In genomic region chr1:175023043-175023921, GRCh38 we compare ENCODE assay signal across 8 cellular contexts. TPM values are rescaled to one million over a fixed set of nuclear protein-coding genes. Genes with fewer than 3 reads are reported as not detected.
DNase-seq lines count a peak whose midpoint lies in the region; ATAC-seq and TF ChIP-seq lines count a peak whose summit lies in the region.

TSS of gene MRPS14 (minus strand) at chr1:175023425. CDS start at chr1:175023408, 17 bp downstream.

- H3K4me3 Mint-ChIP-seq in T-helper 1 cell treated with Interleukin-12 subunit alpha and Interleukin-12 subunit beta and Interleukin-4 antibody, amounts not matched to agents 30 μg/mL and 1 μg/mL, for 36 hours: peak within 1 kb of the TSS; percentile 93
- peak within 1 kb of the TSS; percentile 96 for H3K4me3 Mint-ChIP-seq in progenitor cell of endocrine pancreas (ENCODE audit: low read depth)

- in situ Hi-C loops in GM13977 (cut with MboI; ENCODE audit: low pct_unique_long_range_greater_than_20kb, low sequenced_read_pairs, unreplicated experiment): loop anchor here (10.0 kb wide), 1 partner anchor 122 kb away; no protein-coding TSS in a partner anchor

- intact Hi-C loops in left ventricle myocardium inferior (cut with micrococcal nuclease): no loop called here

- DNase-seq in GM13977 (ENCODE audit: low spot score): peak; percentile 91
- DNase-seq in NCI-H1694 (lab: John Stamatoyannopoulos, UW): peak; percentile 98
- DNase-seq in amniotic stem cell (lab: John Stamatoyannopoulos, UW): peak; percentile 97
- DNase-seq in left ventricle myocardium inferior: peak; percentile 98
- DNase-seq in progenitor cell of endocrine pancreas (ENCODE audit: low spot score, unreplicated experiment): peak; percentile 96
- peak; percentile 99 for DNase-seq in ureter (ENCODE audit: low spot score)

- H3K27me3 Mint-ChIP-seq in T-helper 1 cell treated with Interleukin-12 subunit alpha and Interleukin-12 subunit beta and Interleukin-4 antibody, amounts not matched to agents 30 μg/mL and 1 μg/mL, for 36 hours (ENCODE audit: low read depth): no peaks in the 10 kb centered on the region
- no peaks in the 10 kb centered on the region for H3K27me3 Mint-ChIP-seq in progenitor cell of endocrine pancreas

- no peak for TF ChIP-seq CTCF in GM13977 (IDR thresholded peaks at IDR 0.05; ENCODE audit: extremely low read depth, insufficient read depth, missing control alignments)
- TF ChIP-seq CTCF in left ventricle myocardium inferior (IDR thresholded peaks at IDR 0.05; ENCODE audit: borderline replicate concordance): no peak
- no peak for TF ChIP-seq CTCF in progenitor cell of endocrine pancreas (IDR thresholded peaks at IDR 0.05; ENCODE audit: unreplicated experiment)

- H3K4me1 ChIP-seq in left ventricle myocardium inferior: peaks cover 30% of the 10 kb centered on the region

- no peaks in the 10 kb centered on the region for H3K9me3 ChIP-seq in left ventricle myocardium inferior (replicated peaks)

- H3K9me3 Mint-ChIP-seq in T-helper 1 cell treated with Interleukin-12 subunit alpha and Interleukin-12 subunit beta and Interleukin-4 antibody, amounts not matched to agents 30 μg/mL and 1 μg/mL, for 36 hours: no peaks in the 10 kb centered on the region
- H3K9me3 Mint-ChIP-seq in progenitor cell of endocrine pancreas (ENCODE audit: low read depth): no peaks in the 10 kb centered on the region

- peak; percentile 93 for ATAC-seq in HG02884 (IDR thresholded peaks at IDR 0.05; ENCODE audit: unreplicated experiment)

- H3K4me3 ChIP-seq in left ventricle myocardium inferior: peak within 1 kb of the TSS; percentile 92

- H3K27ac Mint-ChIP-seq in T-helper 1 cell treated with Interleukin-12 subunit alpha and Interleukin-12 subunit beta and Interleukin-4 antibody, amounts not matched to agents 30 μg/mL and 1 μg/mL, for 36 hours: peak within 1 kb of the TSS; percentile 85
- H3K27ac Mint-ChIP-seq in progenitor cell of endocrine pancreas: peak within 1 kb of the TSS; percentile 94

- H3K36me3 Mint-ChIP-seq in T-helper 1 cell treated with Interleukin-12 subunit alpha and Interleukin-12 subunit beta and Interleukin-4 antibody, amounts not matched to agents 30 μg/mL and 1 μg/mL, for 36 hours (ENCODE audit: low read depth): peaks cover 10% of the 10 kb centered on the region
- peaks cover 3% of the 10 kb centered on the region for H3K36me3 Mint-ChIP-seq in progenitor cell of endocrine pancreas (ENCODE audit: insufficient read depth)

- H3K4me1 Mint-ChIP-seq in T-helper 1 cell treated with Interleukin-12 subunit alpha and Interleukin-12 subunit beta and Interleukin-4 antibody, amounts not matched to agents 30 μg/mL and 1 μg/mL, for 36 hours (ENCODE audit: low read depth): peaks cover 23% of the 10 kb centered on the region
- peaks cover 6% of the 10 kb centered on the region for H3K4me1 Mint-ChIP-seq in progenitor cell of endocrine pancreas (ENCODE audit: low read depth)

- peaks cover 3% of the 10 kb centered on the region for H3K36me3 ChIP-seq in left ventricle myocardium inferior

- H3K27ac ChIP-seq in left ventricle myocardium inferior (replicated peaks): peak within 1 kb of the TSS; percentile 85

- H3K27me3 ChIP-seq in left ventricle myocardium inferior (ENCODE audit: low read depth): no peaks in the 10 kb centered on the region

RNA-seq across cellular contexts. Expression of gene MRPS14, which starts in this region (rescaled TPM):
- total RNA-seq in left ventricle myocardium inferior: 25.4 TPM
- 27.5 and 29.8 TPM in 2 replicates for total RNA-seq in progenitor cell of endocrine pancreas
- 39.8 TPM for total RNA-seq in ureter

Comparison
In these comparisons a context has a peak if more than half of its experiments do, and no peak if none do; other contexts are left out.
1. Peak in every context shown above with its lines: DNase-seq, ATAC-seq, H3K4me3 ChIP-seq and H3K27ac ChIP-seq.